In the genomic region with DNA sequence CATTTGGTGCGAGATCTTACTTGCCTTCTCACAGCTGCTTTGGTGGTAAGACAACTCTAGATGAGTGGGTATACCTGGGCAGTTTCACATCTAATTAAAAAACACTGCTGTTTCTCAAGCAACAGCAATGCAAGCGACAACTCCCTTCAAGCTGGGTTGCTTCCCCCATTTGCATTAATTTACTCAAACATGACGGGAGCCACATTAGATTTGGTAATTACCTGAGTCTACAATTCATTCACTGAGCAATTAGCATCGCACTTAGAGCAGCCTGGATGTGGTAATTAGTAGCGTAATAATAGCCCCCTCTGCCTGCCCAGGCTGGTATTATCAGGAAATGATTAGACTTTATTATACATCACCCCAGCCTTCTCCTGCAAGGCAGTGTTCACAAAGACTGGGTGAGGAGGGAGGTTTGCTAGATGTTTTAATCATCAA, we compare ENCODE assay signal across 8 cellular contexts.
A peak's percentile ranks its signal among the peaks of the same experiment; 100 is the strongest.
DNase-seq lines count a peak whose midpoint lies in the region; ATAC-seq, FAIRE-seq and TF ChIP-seq lines count a peak whose summit lies in the region.

No MANE protein-coding gene starts in this region.

- no peaks in the 10 kb centered on the region for H3K9me3 ChIP-seq in H1 (ENCODE audit: insufficient read depth in 2 of 2, low read depth in 1 of 2, low read length in 1 of 2)
- H3K9me3 ChIP-seq in upper lobe of right lung: no peaks in the 10 kb centered on the region

- no peaks in the 10 kb centered on the region for H3K79me2 ChIP-seq in H1 (ENCODE audit: control insufficient read depth in 1 of 2, insufficient read depth in 2 of 2, low read length in 2 of 2)

- H4K5ac ChIP-seq in H1 (ENCODE audit: insufficient read length, low read depth, low read length): no peak overlapping the region

- no peaks in the 10 kb centered on the region for H3K36me3 ChIP-seq in H1 (ENCODE audit: control insufficient read depth in 2 of 4, insufficient read depth in 4 of 4, low read length in 3 of 4)
- H3K36me3 ChIP-seq in upper lobe of right lung: no peaks in the 10 kb centered on the region

- DNase-seq in DMS53 (lab: John Stamatoyannopoulos, UW) (peak; percentile 27), DMS53 treated with DMSO at 0.1 percent for 48 hours (lab: John Stamatoyannopoulos, UW; ENCODE audit: unreplicated experiment) (no peak), NCI-H69 (lab: John Stamatoyannopoulos, UW) (peak; percentile 99), H1 (ENCODE audit: low read depth in 1 of 2, low spot score in 2 of 2) (no peak), upper lobe of right lung (no peak), NCI-H2029 treated with DMSO at 0.1 percent for 48 hours (lab: John Stamatoyannopoulos, UW) (no peak), G401 (ENCODE audit: low spot score) (no peak)

- H3K56ac ChIP-seq in H1 (replicated peaks; ENCODE audit: insufficient read length, low read depth, low read length): no peak overlapping the region

- no peak overlapping the region for H3K4ac ChIP-seq in H1 (replicated peaks; ENCODE audit: insufficient read length, low read depth, low read length)

- in situ Hi-C loops in G401 (cut with HindIII; ENCODE audit: low sequenced_read_pairs): no loop called here

- 57% methylated on average over 5 of the region's 5 CpGs; no CpG with 5 or more reads in 1 of the 2 experiments for WGBS in H1 (ENCODE audit: extremely low coverage in 1 of 2, insufficient coverage in 1 of 2, insufficient read length in 1 of 2, insufficient replicate concordance in 2 of 2, low coverage in 1 of 2, low lambda C conversion rate in 2 of 2, missing lambda C conversion rate in 1 of 2), 2 experiments

- no peak overlapping the region for H3K14ac ChIP-seq in H1 (ENCODE audit: insufficient read length)

- no peaks in the 10 kb centered on the region for H4K20me1 ChIP-seq in H1 (replicated peaks in 1 of 2; ENCODE audit: control insufficient read depth in 1 of 2, insufficient read depth in 2 of 2, low read length in 2 of 2)

- H3K27me3 ChIP-seq in H1 (replicated peaks in 1 of 4; ENCODE audit: control insufficient read depth in 3 of 4, extremely low read depth in 1 of 4, insufficient read depth in 3 of 4, low read length in 3 of 4): no peaks in the 10 kb centered on the region
- H3K27me3 ChIP-seq in upper lobe of right lung: no peaks in the 10 kb centered on the region

- POLR2A ChIA-PET in H1 (lab: Charles Lee; ENCODE audit: partially characterized antibody): no interaction called here

- H3K9ac ChIP-seq in H1 (replicated peaks in 1 of 4; ENCODE audit: extremely low read depth in 1 of 4, low read depth in 3 of 4, low read length in 3 of 4): no peak overlapping the region

- no peaks in the 10 kb centered on the region for H3K23me2 ChIP-seq in H1 (ENCODE audit: low read depth, low read length)

- no peak for TF ChIP-seq EP300 in H1 (IDR thresholded peaks at IDR 0.05; ENCODE audit: borderline replicate concordance in 1 of 2, low read depth in 2 of 2, low read length in 2 of 2)

- no peak overlapping the region for H3K18ac ChIP-seq in H1 (ENCODE audit: extremely low read depth, low read length)

- intact Hi-C loops in upper lobe of right lung (cut with DNase I): no loop called here

- no peaks in the 10 kb centered on the region for H3K79me1 ChIP-seq in H1 (ENCODE audit: low read depth, low read length)

- H3K27ac ChIP-seq in H1 (ENCODE audit: low read depth, low read length) (no peak overlapping the region), upper lobe of right lung (no peak overlapping the region)

- TF ChIP-seq POLR2A in H1 (IDR thresholded peaks at IDR 0.05; ENCODE audit: control extremely low read depth in 1 of 2, low read depth in 2 of 2, low read length in 2 of 2): no peak

- no peak overlapping the region for H2BK12ac ChIP-seq in H1 (ENCODE audit: low read depth, low read length)

- H2BK120ac ChIP-seq in H1 (replicated peaks; ENCODE audit: low read depth, low read length): no peak overlapping the region

- no peak overlapping the region for H3K4me3 ChIP-seq in H1 (ENCODE audit: extremely low read depth in 1 of 4, insufficient read depth in 2 of 4, low read depth in 3 of 4, low read length in 4 of 4)
- no peak overlapping the region for H3K4me3 ChIP-seq in upper lobe of right lung

- TF ChIP-seq CTCF in H1 (IDR thresholded peaks at IDR 0.05; ENCODE audit: control extremely low read depth in 1 of 3, insufficient read depth in 1 of 3, low read depth in 1 of 3, low read length in 3 of 3): peak in 2 of 3 experiments; percentile 39 to 52; a peak in 3 of 4 replicates
- TF ChIP-seq CTCF in upper lobe of right lung (IDR thresholded peaks at IDR 0.05): peak; percentile 31

- no peak overlapping the region for H2BK20ac ChIP-seq in H1 (ENCODE audit: low read length)

- H2BK15ac ChIP-seq in H1 (ENCODE audit: low read length): no peak overlapping the region

- FAIRE-seq in H1 (lab: Jason Lieb, UNC): no peak

- H3K4me2 ChIP-seq in H1 (ENCODE audit: insufficient read depth in 1 of 2, low read depth in 2 of 2, low read length in 2 of 2): no peak overlapping the region

- H3K4me1 ChIP-seq in H1 (replicated peaks in 1 of 4; ENCODE audit: control insufficient read depth in 3 of 4, insufficient read depth in 4 of 4, low read length in 3 of 4): peaks cover 0 to 10% (median 8%) of the 10 kb centered on the region in 4 experiments; a peak in 4 of 7 replicates
- no peaks in the 10 kb centered on the region for H3K4me1 ChIP-seq in upper lobe of right lung

- H2BK5ac ChIP-seq in H1 (ENCODE audit: low read depth, low read length): no peak overlapping the region

- H2AK5ac ChIP-seq in H1 (ENCODE audit: low read depth, low read length): no peak overlapping the region

- TF ChIP-seq RAD21 in H1 (IDR thresholded peaks at IDR 0.05 in 1 of 2, conservative IDR thresholded peaks at IDR 0.05 in 1 of 2; ENCODE audit: low read depth in 2 of 2, low read length in 2 of 2): peak; percentile 32 to 42; a peak in 3 of 4 replicates

- no peak overlapping the region for H4K91ac ChIP-seq in H1 (replicated peaks; ENCODE audit: insufficient read length, low read length)

- H4K8ac ChIP-seq in H1 (ENCODE audit: extremely low read depth, insufficient read depth, low read length): no peak overlapping the region

- no peak overlapping the region for H2AFZ ChIP-seq in H1 (ENCODE audit: low read length)

- ATAC-seq in HG02798 (IDR thresholded peaks at IDR 0.05; ENCODE audit: poor library complexity, unreplicated experiment) (peak; percentile 60), upper lobe of right lung (peak; percentile 69)

- no peak overlapping the region for H3K23ac ChIP-seq in H1 (ENCODE audit: insufficient read length)

- CTCF ChIA-PET in H1 (lab: Charles Lee; ENCODE audit: partially characterized antibody): interaction anchor here (0.7 to 7.6 kb wide), 12 partner anchors 9 to 331 kb away, joined by 3 to 56 read pairs (median 5); no protein-coding TSS in a partner anchor

TF ChIP-seq in H1, 55 proteins besides CTCF, POLR2A, EP300 and RAD21:
- TF ChIP-seq BCL11A (IDR thresholded peaks at IDR 0.05; ENCODE audit: low read depth in 2 of 2, low read length in 2 of 2) (no peak), SRF (IDR thresholded peaks at IDR 0.05; ENCODE audit: low read depth, low read length) (no peak), RXRA (IDR thresholded peaks at IDR 0.05; ENCODE audit: insufficient read depth, low read depth, low read length) (no peak), POLR2AphosphoS5 (IDR thresholded peaks at IDR 0.05; ENCODE audit: low read depth, low read length) (no peak), CBX8 (IDR thresholded peaks at IDR 0.05; ENCODE audit: borderline replicate concordance, low read depth, low read length) (no peak), JUN (IDR thresholded peaks at IDR 0.05; ENCODE audit: low read depth, low read length) (no peak), ASH2L (IDR thresholded peaks at IDR 0.05; ENCODE audit: low read length) (no peak)

Comparison
In these comparisons a context has a peak if more than half of its experiments do, and no peak if none do; other contexts are left out.
1. DNase-seq: peak in DMS53 (single experiment) and NCI-H69 (single experiment); none in DMS53 treated with DMSO at 0.1 percent for 48 hours (single experiment), H1 (0 of 2), upper lobe of right lung (single experiment), NCI-H2029 treated with DMSO at 0.1 percent for 48 hours (single experiment) and G401 (single experiment).